ENCODE assay signal across 16 cellular contexts in genomic region chr9:77725051-77725702, GRCh38.
DNase-seq lines count a peak whose midpoint lies in the region; ATAC-seq and TF ChIP-seq lines count a peak whose summit lies in the region.
"Had no signal": no experiment of that assay in that cellular context is flagged by ENCODE, and none has a peak within 500 bp of the region (broad histone marks: within the 10 kb centered on the region; RNA-seq: fewer than 3 reads in every experiment).

No MANE protein-coding gene starts in this region.

- peaks cover 6% of the 10 kb centered on the region for H3K9me3 Mint-ChIP-seq in activated CD8-positive, alpha-beta T cell treated with anti-CD3 and anti-CD28 coated beads for 36 hours
- no peaks in the 10 kb centered on the region for H3K9me3 Mint-ChIP-seq in activated CD8-positive, alpha-beta T cell treated with anti-CD3 and anti-CD28 coated beads, Interleukin-2, amount 10 ng/mL, durations not matched to agents 7 days and 5 days (ENCODE audit: insufficient read depth)
- H3K9me3 Mint-ChIP-seq in activated T-helper 2 cell treated with anti-CD3 and anti-CD28 coated beads, Interferon-gamma antibody, Interleukin-2, Interleukin-4, amounts not matched to agents 10 μg/mL and 5 μg/mL and 100 μg/mL, durations not matched to agents 14 hours and 24 hours and 36 hours, result peaks cover 4% of the 10 kb centered on the region

- peak overlapping the region; percentile 8 for H3K4me3 Mint-ChIP-seq in activated CD8-positive, alpha-beta T cell treated with anti-CD3 and anti-CD28 coated beads for 36 hours
- no peak overlapping the region for H3K4me3 Mint-ChIP-seq in activated CD8-positive, alpha-beta T cell treated with anti-CD3 and anti-CD28 coated beads, Interleukin-2, amount 10 ng/mL, durations not matched to agents 7 days and 5 days
- H3K4me3 Mint-ChIP-seq in activated T-helper 2 cell treated with anti-CD3 and anti-CD28 coated beads, Interferon-gamma antibody, Interleukin-2, Interleukin-4, amounts not matched to agents 10 μg/mL and 5 μg/mL and 100 μg/mL, durations not matched to agents 14 hours and 24 hours and 36 hours (ENCODE audit: low read depth), result no peak overlapping the region
- H3K4me3 Mint-ChIP-seq: H9 had no signal

- peaks cover 39% of the 10 kb centered on the region for H3K4me1 Mint-ChIP-seq in activated CD8-positive, alpha-beta T cell treated with anti-CD3 and anti-CD28 coated beads for 36 hours (ENCODE audit: low read depth)
- H3K4me1 Mint-ChIP-seq in activated CD8-positive, alpha-beta T cell treated with anti-CD3 and anti-CD28 coated beads, Interleukin-2, amount 10 ng/mL, durations not matched to agents 7 days and 5 days (ENCODE audit: low read depth), result peaks cover 17% of the 10 kb centered on the region
- H3K4me1 Mint-ChIP-seq in activated T-helper 2 cell treated with anti-CD3 and anti-CD28 coated beads, Interferon-gamma antibody, Interleukin-2, Interleukin-4, amounts not matched to agents 10 μg/mL and 5 μg/mL and 100 μg/mL, durations not matched to agents 14 hours and 24 hours and 36 hours (ENCODE audit: low read depth), result peaks cover 31% of the 10 kb centered on the region

- no peak overlapping the region for H3K4me3 ChIP-seq in choroid plexus epithelial cell (ENCODE audit: low read depth, low read length)
- H3K4me3 ChIP-seq: A549, MG63 had no signal

- POLR2A ChIA-PET in activated CD8-positive, alpha-beta T cell treated with anti-CD3 and anti-CD28 coated beads for 36 hours (lab: Charles Lee), result no interaction called here
- POLR2A ChIA-PET in activated CD8-positive, alpha-beta T cell treated with anti-CD3 and anti-CD28 coated beads, Interleukin-2, amount 10 ng/mL, durations not matched to agents 7 days and 5 days (lab: Charles Lee), result no interaction called here

- no peak for DNase-seq in activated CD8-positive, alpha-beta T cell treated with anti-CD3 and anti-CD28 coated beads for 36 hours
- no peak for DNase-seq in activated CD8-positive, alpha-beta T cell treated with anti-CD3 and anti-CD28 coated beads, Interleukin-2, amount 10 ng/mL, durations not matched to agents 7 days and 5 days
- DNase-seq in COLO829 (ENCODE audit: low spot score) (peak; percentile 28), choroid plexus epithelial cell (ENCODE audit: low read depth) (peak; percentile 46), nucleus accumbens (lab: John Stamatoyannopoulos, UW) (no peak), NCI-H128 (lab: John Stamatoyannopoulos, UW; ENCODE audit: unreplicated experiment) (no peak), NCI-H345 (lab: John Stamatoyannopoulos, UW) (no peak)
- no peak for DNase-seq in activated T-helper 2 cell treated with anti-CD3 and anti-CD28 coated beads, Interferon-gamma antibody, Interleukin-2, Interleukin-4, amounts not matched to agents 10 μg/mL and 5 μg/mL and 100 μg/mL, durations not matched to agents 14 hours and 24 hours and 36 hours (ENCODE audit: low spot score)
- DNase-seq: DMS79, H9, MG63, NCI-H1105, NCI-H187, NCI-H2171, NCI-H524 had no signal

- intact Hi-C loops in activated CD8-positive, alpha-beta T cell treated with anti-CD3 and anti-CD28 coated beads for 36 hours (cut with micrococcal nuclease), result no loop called here
- intact Hi-C loops in activated T-helper 2 cell treated with anti-CD3 and anti-CD28 coated beads, Interferon-gamma antibody, Interleukin-2, Interleukin-4, amounts not matched to agents 10 μg/mL and 5 μg/mL and 100 μg/mL, durations not matched to agents 14 hours and 24 hours and 36 hours (cut with micrococcal nuclease), result loop anchor here (5.0 to 10.0 kb wide), 3 partner anchors 77 to 1160 kb away; partner anchors contain the start of gene GNAQ

- ATAC-seq in activated CD8-positive, alpha-beta T cell treated with anti-CD3 and anti-CD28 coated beads for 36 hours, result no peak
- no peak for ATAC-seq in activated CD8-positive, alpha-beta T cell treated with anti-CD3 and anti-CD28 coated beads, Interleukin-2, amount 10 ng/mL, durations not matched to agents 7 days and 5 days
- ATAC-seq: A549 had no signal

- CTCF ChIA-PET in activated CD8-positive, alpha-beta T cell treated with anti-CD3 and anti-CD28 coated beads for 36 hours (lab: Charles Lee), result interaction anchor here (1.2 kb wide), 2 partner anchors 116 to 268 kb away, joined by 3 to 5 read pairs; no protein-coding TSS in a partner anchor
- CTCF ChIA-PET in activated CD8-positive, alpha-beta T cell treated with anti-CD3 and anti-CD28 coated beads, Interleukin-2, amount 10 ng/mL, durations not matched to agents 7 days and 5 days (lab: Charles Lee), result no interaction called here

- H3K36me3 Mint-ChIP-seq in activated CD8-positive, alpha-beta T cell treated with anti-CD3 and anti-CD28 coated beads for 36 hours (ENCODE audit: low read depth), result peaks cover 30% of the 10 kb centered on the region
- peaks cover 45% of the 10 kb centered on the region for H3K36me3 Mint-ChIP-seq in activated CD8-positive, alpha-beta T cell treated with anti-CD3 and anti-CD28 coated beads, Interleukin-2, amount 10 ng/mL, durations not matched to agents 7 days and 5 days (ENCODE audit: low read depth)
- H3K36me3 Mint-ChIP-seq in activated T-helper 2 cell treated with anti-CD3 and anti-CD28 coated beads, Interferon-gamma antibody, Interleukin-2, Interleukin-4, amounts not matched to agents 10 μg/mL and 5 μg/mL and 100 μg/mL, durations not matched to agents 14 hours and 24 hours and 36 hours (ENCODE audit: low read depth), result peaks cover 65% of the 10 kb centered on the region

- H3K27ac Mint-ChIP-seq in activated CD8-positive, alpha-beta T cell treated with anti-CD3 and anti-CD28 coated beads for 36 hours, result peak overlapping the region; percentile 78
- H3K27ac Mint-ChIP-seq in activated CD8-positive, alpha-beta T cell treated with anti-CD3 and anti-CD28 coated beads, Interleukin-2, amount 10 ng/mL, durations not matched to agents 7 days and 5 days, result no peak overlapping the region
- H3K27ac Mint-ChIP-seq in activated T-helper 2 cell treated with anti-CD3 and anti-CD28 coated beads, Interferon-gamma antibody, Interleukin-2, Interleukin-4, amounts not matched to agents 10 μg/mL and 5 μg/mL and 100 μg/mL, durations not matched to agents 14 hours and 24 hours and 36 hours, result peak overlapping the region; percentile 71

- no peak for TF ChIP-seq CTCF in activated CD8-positive, alpha-beta T cell treated with anti-CD3 and anti-CD28 coated beads for 36 hours (IDR thresholded peaks at IDR 0.05)
- no peak for TF ChIP-seq CTCF in choroid plexus epithelial cell (conservative IDR thresholded peaks at IDR 0.05; ENCODE audit: low read depth, low read length)

- H3K27me3 Mint-ChIP-seq in activated CD8-positive, alpha-beta T cell treated with anti-CD3 and anti-CD28 coated beads for 36 hours, result no peaks in the 10 kb centered on the region
- H3K27me3 Mint-ChIP-seq in activated CD8-positive, alpha-beta T cell treated with anti-CD3 and anti-CD28 coated beads, Interleukin-2, amount 10 ng/mL, durations not matched to agents 7 days and 5 days (ENCODE audit: low read depth), result no peaks in the 10 kb centered on the region
- no peaks in the 10 kb centered on the region for H3K27me3 Mint-ChIP-seq in activated T-helper 2 cell treated with anti-CD3 and anti-CD28 coated beads, Interferon-gamma antibody, Interleukin-2, Interleukin-4, amounts not matched to agents 10 μg/mL and 5 μg/mL and 100 μg/mL, durations not matched to agents 14 hours and 24 hours and 36 hours (ENCODE audit: low read depth)

Comparison
In these comparisons a context has a peak if more than half of its experiments do, and no peak if none do; other contexts are left out.
1. DNase-seq: peak in COLO829 (single experiment) and choroid plexus epithelial cell (single experiment); none in activated CD8-positive, alpha-beta T cell treated with anti-CD3 and anti-CD28 coated beads for 36 hours (single experiment), activated CD8-positive, alpha-beta T cell treated with anti-CD3 and anti-CD28 coated beads, Interleukin-2, amount 10 ng/mL, durations not matched to agents 7 days and 5 days (single experiment), activated T-helper 2 cell treated with anti-CD3 and anti-CD28 coated beads, Interferon-gamma antibody, Interleukin-2, Interleukin-4, amounts not matched to agents 10 μg/mL and 5 μg/mL and 100 μg/mL, durations not matched to agents 14 hours and 24 hours and 36 hours (single experiment), nucleus accumbens (0 of 56), NCI-H128 (single experiment) and NCI-H345 (single experiment).